Comparison of ENCODE assay signal across 8 cellular contexts in the genomic region with DNA sequence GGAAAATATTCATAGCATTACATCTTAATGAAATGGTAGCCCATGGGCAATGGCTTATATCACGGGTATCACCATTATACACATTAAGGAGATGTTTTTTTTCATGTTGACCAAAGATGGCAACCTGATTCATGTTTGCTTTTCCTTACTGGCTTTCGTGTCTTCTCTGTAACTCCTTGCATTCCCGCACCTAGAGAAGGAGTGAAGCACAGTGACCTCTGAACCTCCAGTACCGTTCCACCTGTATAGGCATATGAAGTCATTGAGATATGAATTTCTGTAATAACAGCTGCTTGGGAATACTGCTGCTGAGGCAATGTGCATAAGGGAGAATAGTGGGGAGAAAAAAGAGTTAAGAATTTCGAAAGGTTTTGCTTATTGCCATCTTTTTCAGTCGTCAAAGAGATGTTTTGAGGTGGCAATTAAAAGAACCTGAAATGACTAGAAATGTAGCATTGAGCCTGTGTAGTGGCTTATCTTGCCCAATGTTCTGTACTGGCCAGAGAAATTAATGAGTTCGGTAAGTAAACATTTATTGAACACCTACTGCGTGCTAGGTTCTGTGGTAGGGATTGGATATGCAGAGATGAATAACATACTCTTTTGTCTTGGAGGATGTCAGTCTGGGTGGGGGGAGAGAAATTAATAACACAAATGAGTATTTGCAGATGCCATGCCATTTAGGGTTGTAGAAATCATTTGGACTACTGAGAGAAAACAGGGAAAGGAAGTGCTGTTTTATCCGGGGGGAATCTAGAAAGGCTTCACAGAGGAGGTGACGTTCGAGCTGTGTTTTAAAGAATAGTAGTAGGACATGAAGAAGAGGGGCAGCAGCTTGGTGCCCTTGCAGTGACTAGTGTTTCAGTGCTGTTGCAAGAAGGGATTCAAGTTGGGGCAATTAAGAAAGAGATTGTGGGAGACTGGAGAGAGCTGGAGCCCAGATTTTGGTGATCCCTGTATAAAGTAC. TPM values are rescaled to one million over a fixed set of nuclear protein-coding genes. Genes with fewer than 3 reads are reported as not detected.
DNase-seq lines count a peak whose midpoint lies in the region; ATAC-seq and TF ChIP-seq lines count a peak whose summit lies in the region.

No MANE protein-coding gene starts in this region.

- H3K4me3 ChIP-seq in GM12875 (ENCODE audit: low read depth, low read length) (peak overlapping the region; percentile 39), Peyer's patch (peak overlapping the region in 3 of 4 donors; percentile 21 to 87 (median 80)), rectal smooth muscle tissue (ENCODE audit: low read length) (peak overlapping the region; percentile 100)

- TF ChIP-seq POLR2A in Peyer's patch (IDR thresholded peaks at IDR 0.05) (no peak), erythroblast (IDR thresholded peaks at IDR 0.05; ENCODE audit: low read length) (no peak)

- H3K9me3 ChIP-seq in Peyer's patch: no peaks in the 10 kb centered on the region

- ATAC-seq in GM21825 (IDR thresholded peaks at IDR 0.05; ENCODE audit: unreplicated experiment) (no peak), HG03045 (IDR thresholded peaks at IDR 0.05; ENCODE audit: unreplicated experiment) (no peak)

- H3K27ac ChIP-seq in Peyer's patch (peak overlapping the region in 3 of 4 donors; percentile 31 to 95 (median 93)), rectal smooth muscle tissue (ENCODE audit: low read depth, low read length) (peak overlapping the region; percentile 100)

- DNase-seq in Peyer's patch: peak in 1 of 3 donors; percentile 62
- peak; percentile 16 to 25 for DNase-seq in erythroblast (lab: John Stamatoyannopoulos, UW)
- DNase-seq in anterior cingulate cortex (lab: John Stamatoyannopoulos, UW): no peak
- DNase-seq in NCI-H1417 (lab: John Stamatoyannopoulos, UW): no peak

- peaks cover 0 to 54% (median 17%) of the 10 kb centered on the region in 4 donors for H3K4me1 ChIP-seq in Peyer's patch
- peaks cover 26% of the 10 kb centered on the region for H3K4me1 ChIP-seq in rectal smooth muscle tissue (ENCODE audit: control insufficient read depth, insufficient read depth, low read length)

- no peak overlapping the region for H3K9ac ChIP-seq in rectal smooth muscle tissue (ENCODE audit: low read length)

- H3K36me3 ChIP-seq in Peyer's patch: peaks cover 0 to 7% (median 0%) of the 10 kb centered on the region in 3 donors
- H3K36me3 ChIP-seq in rectal smooth muscle tissue (ENCODE audit: control insufficient read depth, insufficient read depth, low read length): peaks cover 6% of the 10 kb centered on the region

- no peak for TF ChIP-seq CTCF in GM12875 (IDR thresholded peaks at IDR 0.05; ENCODE audit: borderline replicate concordance, insufficient read depth, low read depth, low read length)
- no peak for TF ChIP-seq CTCF in Peyer's patch (IDR thresholded peaks at IDR 0.05)

- H3K27me3 ChIP-seq in Peyer's patch (no peaks in the 10 kb centered on the region), rectal smooth muscle tissue (ENCODE audit: control insufficient read depth, insufficient read depth, low read length) (no peaks in the 10 kb centered on the region)

RNA-seq across cellular contexts. Expression of a gene that starts 2.5 kb away (rescaled TPM):
- 10 to 100 TPM; 28.1 to 48.2 (median 43.0) TPM for total RNA-seq in Peyer's patch

RNA-seq across cellular contexts. Expression of a gene that starts 50.5 kb away (rescaled TPM):
- 10 to 100 TPM; 19.0 to 38.0 (median 23.0) TPM for total RNA-seq in Peyer's patch

Comparison
In these comparisons a context has a peak if more than half of its experiments do, and no peak if none do; other contexts are left out.
1. H3K4me3 ChIP-seq: peak in every context shown above with its lines; median percentile 100 in rectal smooth muscle tissue; 80 in Peyer's patch; 39 in GM12875.
2. DNase-seq: peak in erythroblast (2 of 2); none in anterior cingulate cortex (0 of 58) and NCI-H1417 (0 of 3).